In genomic region chr1:1521331-1521730, GRCh38 we compare ENCODE assay signal across 23 cellular contexts.
"Had no signal": no experiment of that assay in that cellular context is flagged by ENCODE, and none has a peak within 500 bp of the region (broad histone marks: within the 10 kb centered on the region; RNA-seq: fewer than 3 reads in every experiment).

No MANE protein-coding gene starts in this region.

- H3K27me3 ChIP-seq: MG63 had no signal

- H3K9me3 ChIP-seq: MG63 had no signal

- FAIRE-seq: HTR-8/SVneo, RCC 7860 had no signal

- ATAC-seq: SK-N-SH treated with all-trans-retinoic acid at 6 μM for 48 hours had no signal

- DNase-seq: Karpas-422, KG1, MG63, NCI-H1092, NCI-H1105 treated with DMSO at 0.1 percent for 48 hours, NCI-H1417 treated with DMSO at 0.1 percent for 48 hours, NCI-H146, NCI-H1694 treated with DMSO at 0.1 percent for 48 hours, NCI-H1930, NCI-H2081, NCI-H2107, NCI-H2227 treated with DMSO at 0.1 percent for 48 hours, NCI-H446, NCI-H510A, NCI-H524 treated with DMSO at 0.1 percent for 48 hours, NCI-H69, NCI-H774, RPMI8226, SHP77 had no signal

- H3K27ac ChIP-seq: HL-60 had no signal

- H3K4me3 ChIP-seq: MG63 had no signal
